ENCODE assay signal across 9 cellular contexts in genomic region chr11:416757-417621, GRCh38. TPM values are rescaled to one million over a fixed set of nuclear protein-coding genes. Genes with fewer than 3 reads are reported as not detected.
A peak's percentile ranks its signal among the peaks of the same experiment; 100 is the strongest.
DNase-seq lines count a peak whose midpoint lies in the region; ATAC-seq and TF ChIP-seq lines count a peak whose summit lies in the region.
"Had no signal": no experiment of that assay in that cellular context is flagged by ENCODE, and none has a peak within 500 bp of the region (broad histone marks: within the 10 kb centered on the region; RNA-seq: fewer than 3 reads in every experiment).

No MANE protein-coding gene starts in this region.

- no peak overlapping the region for H3K27ac Mint-ChIP-seq in CD8-positive, alpha-beta T cell
- no peak overlapping the region for H3K27ac Mint-ChIP-seq in activated CD4-positive, alpha-beta memory T cell treated with anti-CD3 and anti-CD28 coated beads for 36 hours

- peak; percentile 11 for ATAC-seq in CD8-positive, alpha-beta T cell
- ATAC-seq in GM21526 (IDR thresholded peaks at IDR 0.05; ENCODE audit: low FRiP score, unreplicated experiment) (no peak), HG03108 (IDR thresholded peaks at IDR 0.05; ENCODE audit: unreplicated experiment) (no peak), GM18909 (IDR thresholded peaks at IDR 0.05; ENCODE audit: poor library complexity, unreplicated experiment) (no peak)

- peaks cover 27% of the 10 kb centered on the region for H3K4me1 Mint-ChIP-seq in CD8-positive, alpha-beta T cell (ENCODE audit: low read depth)
- peaks cover 25% of the 10 kb centered on the region for H3K4me1 Mint-ChIP-seq in activated CD4-positive, alpha-beta memory T cell treated with anti-CD3 and anti-CD28 coated beads for 36 hours (ENCODE audit: low read depth)

- H3K9ac ChIP-seq in parathyroid adenoma: peak overlapping the region; percentile 53

- H3K79me2 ChIP-seq in parathyroid adenoma: no peaks in the 10 kb centered on the region

- in situ Hi-C loops in KBM-7 (cut with MboI; ENCODE audit: low pct_unique_long_range_greater_than_20kb, low sequenced_read_pairs): no loop called here

- peak overlapping the region; percentile 73 for H3K4me2 ChIP-seq in parathyroid adenoma (ENCODE audit: low read length)

- no peaks in the 10 kb centered on the region for H3K9me3 Mint-ChIP-seq in CD8-positive, alpha-beta T cell
- H3K9me3 Mint-ChIP-seq in activated CD4-positive, alpha-beta memory T cell treated with anti-CD3 and anti-CD28 coated beads for 36 hours: no peaks in the 10 kb centered on the region

- H3K4me3 ChIP-seq in CD8-positive, alpha-beta T cell (ENCODE audit: low read depth, low read length): peak overlapping the region; percentile 82
- peak overlapping the region; percentile 48 for H3K4me3 ChIP-seq in fibroblast of the aortic adventitia (ENCODE audit: low read depth, low read length)
- peak overlapping the region; percentile 51 for H3K4me3 ChIP-seq in parathyroid adenoma (ENCODE audit: low read depth, low read length)

- H2AFZ ChIP-seq in parathyroid adenoma: peak overlapping the region; percentile 74

- H3K36me3 ChIP-seq in CD8-positive, alpha-beta T cell (ENCODE audit: insufficient read depth, low read length): no peaks in the 10 kb centered on the region
- H3K36me3 ChIP-seq in parathyroid adenoma (ENCODE audit: control insufficient read depth, insufficient read depth, low read length): no peaks in the 10 kb centered on the region

- intact Hi-C loops in CD8-positive, alpha-beta T cell (cut with DNase I, micrococcal nuclease): no loop called here
- intact Hi-C loops in activated CD4-positive, alpha-beta memory T cell treated with anti-CD3 and anti-CD28 coated beads for 36 hours (cut with micrococcal nuclease): loop anchor here (2.0 to 10.0 kb wide), 2 partner anchors 32 to 378 kb away; partner anchors contain the start of genes CEND1 and SLC25A22

- H3K4me1 ChIP-seq in CD8-positive, alpha-beta T cell (ENCODE audit: insufficient read depth, low read length): peaks cover 27% of the 10 kb centered on the region
- no peaks in the 10 kb centered on the region for H3K4me1 ChIP-seq in parathyroid adenoma

- H3K27me3 Mint-ChIP-seq in CD8-positive, alpha-beta T cell (ENCODE audit: low read depth): no peaks in the 10 kb centered on the region
- no peaks in the 10 kb centered on the region for H3K27me3 Mint-ChIP-seq in activated CD4-positive, alpha-beta memory T cell treated with anti-CD3 and anti-CD28 coated beads for 36 hours

- DNase-seq in CD8-positive, alpha-beta T cell: peak in 5 of 7 experiments; percentile 39 to 77 (median 54)
- DNase-seq in KBM-7 (peak; percentile 40), fibroblast of the aortic adventitia (ENCODE audit: low read depth) (no peak)
- DNase-seq in activated CD4-positive, alpha-beta memory T cell treated with anti-CD3 and anti-CD28 coated beads for 36 hours: peak; percentile 57

- peaks cover 9% of the 10 kb centered on the region for H3K36me3 Mint-ChIP-seq in CD8-positive, alpha-beta T cell
- H3K36me3 Mint-ChIP-seq in activated CD4-positive, alpha-beta memory T cell treated with anti-CD3 and anti-CD28 coated beads for 36 hours: peaks cover 2% of the 10 kb centered on the region

- CTCF ChIA-PET in CD8-positive, alpha-beta T cell (lab: Charles Lee): interaction anchor here (0.6 to 6.2 kb wide), 4 partner anchors 10 to 32 kb away, joined by 3 to 65 read pairs (median 4); partner anchors contain the start of gene PTDSS2
- CTCF ChIA-PET in activated CD4-positive, alpha-beta memory T cell treated with anti-CD3 and anti-CD28 coated beads for 36 hours (lab: Charles Lee): interaction anchor here (1.0 to 2.5 kb wide), 4 partner anchors 10 to 33 kb away, joined by 3 to 17 read pairs (median 5); partner anchors contain the start of gene PTDSS2

- H3K4me3 Mint-ChIP-seq in CD8-positive, alpha-beta T cell: peak overlapping the region; percentile 96
- H3K4me3 Mint-ChIP-seq in activated CD4-positive, alpha-beta memory T cell treated with anti-CD3 and anti-CD28 coated beads for 36 hours: peak overlapping the region; percentile 83

- POLR2A ChIA-PET in CD8-positive, alpha-beta T cell (lab: Charles Lee): interaction anchor here (0.8 to 4.6 kb wide), 7 partner anchors 10 to 210 kb away, joined by 3 to 58 read pairs (median 3); partner anchors contain the start of genes BET1L, PSMD13, PTDSS2 and RIC8A
- POLR2A ChIA-PET in activated CD4-positive, alpha-beta memory T cell treated with anti-CD3 and anti-CD28 coated beads for 36 hours (lab: Charles Lee): interaction anchor here (1.1 to 2.4 kb wide), 8 partner anchors 9 to 105 kb away, joined by 3 to 16 read pairs (median 6); partner anchors contain the start of genes ANO9 and RNH1

- H3K27ac ChIP-seq in CD8-positive, alpha-beta T cell (ENCODE audit: low read depth, low read length): peak overlapping the region; percentile 69
- H3K27ac ChIP-seq in parathyroid adenoma: peak overlapping the region; percentile 54

- no peaks in the 10 kb centered on the region for H3K27me3 ChIP-seq in CD8-positive, alpha-beta T cell (ENCODE audit: insufficient read depth, low read length)
- H3K27me3 ChIP-seq in parathyroid adenoma (ENCODE audit: control insufficient read depth, insufficient read depth, low read length): no peaks in the 10 kb centered on the region

- no peaks in the 10 kb centered on the region for H3K9me3 ChIP-seq in CD8-positive, alpha-beta T cell (ENCODE audit: low read length)
- H3K9me3 ChIP-seq in parathyroid adenoma (ENCODE audit: control insufficient read depth, low read length): no peaks in the 10 kb centered on the region

- TF ChIP-seq CTCF in CD8-positive, alpha-beta T cell (IDR thresholded peaks at IDR 0.05): no peak
- TF ChIP-seq CTCF in fibroblast of the aortic adventitia (IDR thresholded peaks at IDR 0.05; ENCODE audit: insufficient read depth, low read length) (no peak), parathyroid adenoma (IDR thresholded peaks at IDR 0.05) (no peak)

RNA-seq across cellular contexts. Expression of gene SIGIRR, which starts 2.2 kb away (rescaled TPM):
- total RNA-seq in CD8-positive, alpha-beta T cell: 100 to 1,000 TPM; 270 to 294 TPM
- 10 to 100 TPM; 55.0 to 57.2 TPM for total RNA-seq in activated CD4-positive, alpha-beta memory T cell treated with anti-CD3 and anti-CD28 coated beads for 36 hours
- total RNA-seq in fibroblast of the aortic adventitia (ENCODE audit: low replicate concordance): 30.4 and 38.7 TPM in 2 replicates

RNA-seq across cellular contexts. Expression of gene PKP3, which starts 23.0 kb away (rescaled TPM):
- total RNA-seq in CD8-positive, alpha-beta T cell: under 1 TPM in 1 of 2 experiments, not detected in 1; 0.62 TPM
- total RNA-seq in activated CD4-positive, alpha-beta memory T cell treated with anti-CD3 and anti-CD28 coated beads for 36 hours: under 1 TPM in 1 of 2 experiments, not detected in 1; 0.40 TPM
- total RNA-seq in fibroblast of the aortic adventitia (ENCODE audit: low replicate concordance): 1.3 and 5.6 TPM in 2 replicates

RNA-seq across cellular contexts. Expression of gene ANO9, which starts 24.8 kb away (rescaled TPM):
- 10 to 100 TPM; 84.0 to 86.7 TPM for total RNA-seq in CD8-positive, alpha-beta T cell
- 10 to 100 TPM; 41.7 to 45.6 TPM for total RNA-seq in activated CD4-positive, alpha-beta memory T cell treated with anti-CD3 and anti-CD28 coated beads for 36 hours
- not detected in 2 replicates for total RNA-seq in fibroblast of the aortic adventitia (ENCODE audit: low replicate concordance)
- total RNA-seq: LHCN-M2 had no signal

RNA-seq across cellular contexts. Expression of gene PTDSS2, which starts 33.1 kb away (rescaled TPM):
- 10 to 100 TPM; 18.9 to 21.8 TPM for total RNA-seq in CD8-positive, alpha-beta T cell
- 10 to 100 TPM; 15.0 to 16.7 TPM for total RNA-seq in activated CD4-positive, alpha-beta memory T cell treated with anti-CD3 and anti-CD28 coated beads for 36 hours
- 28.7 and 51.6 TPM in 2 replicates for total RNA-seq in fibroblast of the aortic adventitia (ENCODE audit: low replicate concordance)

RNA-seq across cellular contexts. Expression of gene B4GALNT4, which starts 47.7 kb away (rescaled TPM):
- total RNA-seq in CD8-positive, alpha-beta T cell: under 1 TPM; 0.44 to 0.84 TPM
- total RNA-seq in activated CD4-positive, alpha-beta memory T cell treated with anti-CD3 and anti-CD28 coated beads for 36 hours: 1 to 10 TPM; 2.1 to 4.0 TPM
- 1.5 and 1.9 TPM in 2 replicates for total RNA-seq in fibroblast of the aortic adventitia (ENCODE audit: low replicate concordance)

Comparison
In these comparisons a context has a peak if more than half of its experiments do, and no peak if none do; other contexts are left out.
1. RNA of gene ANO9, which starts 24.8 kb away (total RNA-seq): 84.0 to 86.7 TPM in CD8-positive, alpha-beta T cell and 41.7 to 45.6 TPM in activated CD4-positive, alpha-beta memory T cell treated with anti-CD3 and anti-CD28 coated beads for 36 hours; not detected in fibroblast of the aortic adventitia; every median in the first group is over 10 times any median in the second.
2. Peak in every context shown above with its lines, with median percentiles within 50 percentile points of each other: H3K4me3 ChIP-seq.